In genomic region chr9:135590486-135591079, GRCh38 we compare ENCODE assay signal across 27 cellular contexts. TPM values are rescaled to one million over a fixed set of nuclear protein-coding genes. Genes with fewer than 3 reads are reported as not detected.
"Had no signal": no experiment of that assay in that cellular context is flagged by ENCODE, and none has a peak within 500 bp of the region (broad histone marks: within the 10 kb centered on the region; RNA-seq: fewer than 3 reads in every experiment).

No MANE protein-coding gene starts in this region.

- H3K4me3 Mint-ChIP-seq: activated CD4-positive, alpha-beta T cell treated with anti-CD3 and anti-CD28 coated beads, Interleukin-2, amount 10 ng/mL, durations not matched to agents 7 days and 5 days; activated CD8-positive, alpha-beta T cell treated with anti-CD3 and anti-CD28 coated beads for 36 hours; effector memory CD8-positive, alpha-beta T cell; neural crest cell; stimulated activated naive CD8-positive, alpha-beta T cell treated with anti-CD3 and anti-CD28 coated beads, Interleukin-15, amount 100 ng/mL, for 72 hours had no signal

- H3K4me1 ChIP-seq: esophagus muscularis mucosa, prostate gland, suprapubic skin, transverse colon, uterus had no signal

- DNase-seq: activated CD4-positive, alpha-beta T cell treated with anti-CD3 and anti-CD28 coated beads, Interleukin-2, amount 10 ng/mL, durations not matched to agents 7 days and 5 days; activated CD8-positive, alpha-beta T cell treated with anti-CD3 and anti-CD28 coated beads for 36 hours; brain microvascular endothelial cell; central memory CD4-positive, alpha-beta T cell; effector memory CD8-positive, alpha-beta T cell; left cardiac atrium; mesenchymal stem cell; stimulated activated CD4-positive, alpha-beta T cell treated with anti-CD3 and anti-CD28 coated beads, Interleukin-1b, Interleukin-23, amount 100 ng/mL, for 48 hours; stimulated activated naive CD8-positive, alpha-beta T cell treated with anti-CD3 and anti-CD28 coated beads, Interleukin-15, amount 100 ng/mL, for 72 hours; SW 1271; T-helper 2 cell; transverse colon; uterus had no signal

- H3K27ac ChIP-seq: brain microvascular endothelial cell, esophagus muscularis mucosa, prostate gland, suprapubic skin, transverse colon, uterus had no signal

- H3K4me3 ChIP-seq: esophagus muscularis mucosa, prostate gland, suprapubic skin, transverse colon, uterus had no signal

- H3K27me3 ChIP-seq: brain microvascular endothelial cell, uterus had no signal

- ATAC-seq: activated CD8-positive, alpha-beta T cell treated with anti-CD3 and anti-CD28 coated beads for 36 hours; activated naive CD4-positive, alpha-beta T cell treated with anti-CD3 and anti-CD28 coated beads, Interleukin-2, amount 50 U/mL, for 72 hours; effector memory CD8-positive, alpha-beta T cell; left cardiac atrium; stimulated activated naive CD8-positive, alpha-beta T cell treated with anti-CD3 and anti-CD28 coated beads, Interleukin-15, amount 100 ng/mL, for 72 hours had no signal

- H3K4me1 Mint-ChIP-seq: activated CD4-positive, alpha-beta T cell treated with anti-CD3 and anti-CD28 coated beads, Interleukin-2, amount 10 ng/mL, durations not matched to agents 7 days and 5 days; neural crest cell; stimulated activated naive CD8-positive, alpha-beta T cell treated with anti-CD3 and anti-CD28 coated beads, Interleukin-15, amount 100 ng/mL, for 72 hours had no signal

- H3K36me3 ChIP-seq: brain microvascular endothelial cell, esophagus muscularis mucosa, prostate gland, suprapubic skin, transverse colon, uterus had no signal

- H3K9me3 Mint-ChIP-seq: activated CD4-positive, alpha-beta T cell treated with anti-CD3 and anti-CD28 coated beads, Interleukin-2, amount 10 ng/mL, durations not matched to agents 7 days and 5 days; activated CD8-positive, alpha-beta T cell treated with anti-CD3 and anti-CD28 coated beads for 36 hours; activated naive CD4-positive, alpha-beta T cell treated with anti-CD3 and anti-CD28 coated beads, Interleukin-2, amount 50 U/mL, for 72 hours; effector memory CD8-positive, alpha-beta T cell; stimulated activated naive CD8-positive, alpha-beta T cell treated with anti-CD3 and anti-CD28 coated beads, Interleukin-15, amount 100 ng/mL, for 72 hours had no signal

- H3K27ac Mint-ChIP-seq: activated CD4-positive, alpha-beta T cell treated with anti-CD3 and anti-CD28 coated beads, Interleukin-2, amount 10 ng/mL, durations not matched to agents 7 days and 5 days; activated CD8-positive, alpha-beta T cell treated with anti-CD3 and anti-CD28 coated beads for 36 hours; activated naive CD4-positive, alpha-beta T cell treated with anti-CD3 and anti-CD28 coated beads, Interleukin-2, amount 50 U/mL, for 72 hours; effector memory CD8-positive, alpha-beta T cell had no signal

- H3K36me3 Mint-ChIP-seq: activated naive CD4-positive, alpha-beta T cell treated with anti-CD3 and anti-CD28 coated beads, Interleukin-2, amount 50 U/mL, for 72 hours had no signal

- H3K9me3 ChIP-seq: prostate gland, suprapubic skin, transverse colon, uterus had no signal

- H3K27me3 Mint-ChIP-seq: activated CD4-positive, alpha-beta T cell treated with anti-CD3 and anti-CD28 coated beads, Interleukin-2, amount 10 ng/mL, durations not matched to agents 7 days and 5 days had no signal

RNA-seq across cellular contexts. Expression of gene PAEP, which starts 29.0 kb away (rescaled TPM):
- total RNA-seq: activated CD4-positive, alpha-beta T cell treated with anti-CD3 and anti-CD28 coated beads, Interleukin-2, amount 10 ng/mL, durations not matched to agents 7 days and 5 days; activated CD8-positive, alpha-beta T cell treated with anti-CD3 and anti-CD28 coated beads for 36 hours; activated naive CD4-positive, alpha-beta T cell treated with anti-CD3 and anti-CD28 coated beads, Interleukin-2, amount 50 U/mL, for 72 hours; aorta; dermis microvascular lymphatic vessel endothelial cell; endothelial cell of umbilical vein; esophagus muscularis mucosa; frontal cortex; left cardiac atrium; mononuclear cell; neural crest cell; omental fat pad; skeletal muscle tissue; transverse colon; uterus had no signal
- polyA plus RNA-seq: adipose tissue, aorta, endothelial cell of umbilical vein had no signal

RNA-seq across cellular contexts. Expression of gene OBP2A, which starts 44.7 kb away (rescaled TPM):
- total RNA-seq: activated CD4-positive, alpha-beta T cell treated with anti-CD3 and anti-CD28 coated beads, Interleukin-2, amount 10 ng/mL, durations not matched to agents 7 days and 5 days; activated CD8-positive, alpha-beta T cell treated with anti-CD3 and anti-CD28 coated beads for 36 hours; activated naive CD4-positive, alpha-beta T cell treated with anti-CD3 and anti-CD28 coated beads, Interleukin-2, amount 50 U/mL, for 72 hours; aorta; dermis microvascular lymphatic vessel endothelial cell; endothelial cell of umbilical vein; esophagus muscularis mucosa; frontal cortex; left cardiac atrium; mononuclear cell; neural crest cell; omental fat pad; skeletal muscle tissue; transverse colon; uterus had no signal
- polyA plus RNA-seq: adipose tissue, aorta, endothelial cell of umbilical vein had no signal

RNA-seq across cellular contexts. Expression of gene GLT6D1, which starts 48.8 kb away (rescaled TPM):
- total RNA-seq: activated CD4-positive, alpha-beta T cell treated with anti-CD3 and anti-CD28 coated beads, Interleukin-2, amount 10 ng/mL, durations not matched to agents 7 days and 5 days; activated CD8-positive, alpha-beta T cell treated with anti-CD3 and anti-CD28 coated beads for 36 hours; activated naive CD4-positive, alpha-beta T cell treated with anti-CD3 and anti-CD28 coated beads, Interleukin-2, amount 50 U/mL, for 72 hours; aorta; dermis microvascular lymphatic vessel endothelial cell; endothelial cell of umbilical vein; esophagus muscularis mucosa; frontal cortex; left cardiac atrium; lower leg skin; mononuclear cell; neural crest cell; omental fat pad; prostate gland; skeletal muscle tissue; suprapubic skin; transverse colon; uterus had no signal
- polyA plus RNA-seq: adipose tissue, aorta, endothelial cell of umbilical vein had no signal
